In genomic region chrX:40173662-40174593, GRCh38 we compare ENCODE assay signal across 8 cellular contexts.
DNase-seq lines count a peak whose midpoint lies in the region; ATAC-seq, FAIRE-seq and TF ChIP-seq lines count a peak whose summit lies in the region.

No MANE protein-coding gene starts in this region.

- no peaks in the 10 kb centered on the region for H3K36me3 ChIP-seq in endothelial cell of umbilical vein (ENCODE audit: control insufficient read depth in 2 of 2, extremely low read depth in 1 of 2, insufficient read depth in 2 of 2, low read length in 2 of 2)
- H3K36me3 ChIP-seq in parathyroid adenoma (ENCODE audit: control insufficient read depth, insufficient read depth, low read length), result no peaks in the 10 kb centered on the region

- no TSS peak for BruUV-seq in endothelial cell of umbilical vein (replicated peaks; lab: Mats Ljungman, UMichigan)

- dilution Hi-C loops in endothelial cell of umbilical vein (cut with MboI; ENCODE audit: extremely low pct_ligation_motif_present, low sequenced_read_pairs), result no loop called here

- POLR2A ChIA-PET in activated CD4-positive, alpha-beta memory T cell treated with anti-CD3 and anti-CD28 coated beads, Interleukin-2, amount 10 ng/mL, durations not matched to agents 7 days and 5 days (lab: Charles Lee), result interaction anchor here (0.9 to 16.9 kb wide), 9 partner anchors 72 to 401 kb away, joined by 3 to 387 read pairs (median 4); partner anchors contain the start of gene BCOR
- POLR2A ChIA-PET in endothelial cell of umbilical vein (lab: Charles Lee), result no interaction called here

- H3K79me2 ChIP-seq in endothelial cell of umbilical vein (ENCODE audit: control insufficient read depth, insufficient read depth, low read length) (no peaks in the 10 kb centered on the region), parathyroid adenoma (no peaks in the 10 kb centered on the region)

- H3K9ac ChIP-seq in endothelial cell of umbilical vein (replicated peaks; ENCODE audit: extremely low read depth, insufficient read depth, low read length) (peak overlapping the region; percentile 44), parathyroid adenoma (no peak overlapping the region)

- CTCF ChIA-PET in activated CD4-positive, alpha-beta memory T cell treated with anti-CD3 and anti-CD28 coated beads, Interleukin-2, amount 10 ng/mL, durations not matched to agents 7 days and 5 days (lab: Charles Lee), result no interaction called here
- CTCF ChIA-PET in endothelial cell of umbilical vein (lab: Charles Lee), result no interaction called here

- peak overlapping the region; percentile 38 for H2AFZ ChIP-seq in endothelial cell of umbilical vein (ENCODE audit: low read depth, low read length)
- H2AFZ ChIP-seq in parathyroid adenoma, result peak overlapping the region; percentile 46

- H4K20me1 ChIP-seq in endothelial cell of umbilical vein (replicated peaks; ENCODE audit: control insufficient read depth, extremely low read depth, insufficient read depth, low read length), result no peaks in the 10 kb centered on the region

- no peaks in the 10 kb centered on the region for H3K9me1 ChIP-seq in endothelial cell of umbilical vein (replicated peaks; ENCODE audit: control insufficient read depth, extremely low read depth, insufficient read depth, low read length)

- H3K4me3 ChIP-seq in endothelial cell of umbilical vein (replicated peaks in 1 of 3; ENCODE audit: insufficient read depth in 1 of 3, low read depth in 1 of 3, low read length in 3 of 3) (no peak overlapping the region), parathyroid adenoma (ENCODE audit: low read depth, low read length) (peak overlapping the region; percentile 66)

- H3K36me3 Mint-ChIP-seq in activated CD4-positive, alpha-beta memory T cell treated with anti-CD3 and anti-CD28 coated beads, Interleukin-2, amount 10 ng/mL, durations not matched to agents 7 days and 5 days (ENCODE audit: low read depth), result no peaks in the 10 kb centered on the region

- H3K27me3 ChIP-seq in endothelial cell of umbilical vein (ENCODE audit: control insufficient read depth in 2 of 2, insufficient read depth in 2 of 2, low read length in 2 of 2) (no peaks in the 10 kb centered on the region), parathyroid adenoma (ENCODE audit: control insufficient read depth, insufficient read depth, low read length) (no peaks in the 10 kb centered on the region)

- peaks cover 46% of the 10 kb centered on the region for H3K4me1 Mint-ChIP-seq in activated CD4-positive, alpha-beta memory T cell treated with anti-CD3 and anti-CD28 coated beads, Interleukin-2, amount 10 ng/mL, durations not matched to agents 7 days and 5 days

- peak overlapping the region; percentile 63 for H3K4me2 ChIP-seq in endothelial cell of umbilical vein (ENCODE audit: insufficient read depth, low read length)
- peak overlapping the region; percentile 65 for H3K4me2 ChIP-seq in parathyroid adenoma (ENCODE audit: low read length)

- FAIRE-seq in endothelial cell of umbilical vein (lab: Jason Lieb, UNC) (peak; percentile 89), GM12892 (lab: Jason Lieb, UNC) (no peak)

- H3K27ac Mint-ChIP-seq in activated CD4-positive, alpha-beta memory T cell treated with anti-CD3 and anti-CD28 coated beads, Interleukin-2, amount 10 ng/mL, durations not matched to agents 7 days and 5 days, result peak overlapping the region; percentile 97

- peak; percentile 11 for TF ChIP-seq CTCF in GM10266 (IDR thresholded peaks at IDR 0.05; ENCODE audit: control insufficient read depth, insufficient read depth, low read depth, missing control alignments)
- TF ChIP-seq CTCF in endothelial cell of umbilical vein (IDR thresholded peaks at IDR 0.05; ENCODE audit: extremely low read depth in 1 of 2, insufficient read depth in 1 of 2, low read depth in 1 of 2, low read length in 2 of 2), result no peak
- peak; percentile 12 for TF ChIP-seq CTCF in parathyroid adenoma (IDR thresholded peaks at IDR 0.05)

- H3K4me3 Mint-ChIP-seq in activated CD4-positive, alpha-beta memory T cell treated with anti-CD3 and anti-CD28 coated beads, Interleukin-2, amount 10 ng/mL, durations not matched to agents 7 days and 5 days, result peak overlapping the region; percentile 83

- H3K4me1 ChIP-seq in endothelial cell of umbilical vein (ENCODE audit: control insufficient read depth, extremely low read depth, insufficient read depth, low read length) (peaks cover 42% of the 10 kb centered on the region), parathyroid adenoma (peaks cover 15% of the 10 kb centered on the region)

- ATAC-seq in HG03469 (IDR thresholded peaks at IDR 0.05; ENCODE audit: unreplicated experiment), result no peak

- no peaks in the 10 kb centered on the region for H3K27me3 Mint-ChIP-seq in activated CD4-positive, alpha-beta memory T cell treated with anti-CD3 and anti-CD28 coated beads, Interleukin-2, amount 10 ng/mL, durations not matched to agents 7 days and 5 days

- H3K9me3 ChIP-seq in endothelial cell of umbilical vein (replicated peaks; ENCODE audit: control insufficient read depth, insufficient read depth, low read length), result no peaks in the 10 kb centered on the region
- no peaks in the 10 kb centered on the region for H3K9me3 ChIP-seq in parathyroid adenoma (ENCODE audit: control insufficient read depth, low read length)

- no peaks in the 10 kb centered on the region for H3K9me3 Mint-ChIP-seq in activated CD4-positive, alpha-beta memory T cell treated with anti-CD3 and anti-CD28 coated beads, Interleukin-2, amount 10 ng/mL, durations not matched to agents 7 days and 5 days

- intact Hi-C loops in endothelial cell of umbilical vein (cut with micrococcal nuclease), result loop anchor here (1.0 to 10.0 kb wide), 5 partner anchors 19 to 1369 kb away; partner anchors contain the start of gene MID1IP1

- DNase-seq in GM10266 (ENCODE audit: extremely low spot score), result no peak
- DNase-seq in NCI-H2029 (lab: John Stamatoyannopoulos, UW), result peak; percentile 72
- DNase-seq in activated CD4-positive, alpha-beta memory T cell treated with anti-CD3 and anti-CD28 coated beads, Interleukin-2, amount 10 ng/mL, durations not matched to agents 7 days and 5 days, result peak; percentile 74
- DNase-seq in endothelial cell of umbilical vein (ENCODE audit: low read depth, low spot score), result peak; percentile 45
- DNase-seq in GM19238 (ENCODE audit: insufficient read length, low spot score), result no peak
- no peak for DNase-seq in GM12892 (ENCODE audit: insufficient read length)

- TF ChIP-seq POLR2A in endothelial cell of umbilical vein (IDR thresholded peaks at IDR 0.05; ENCODE audit: low read depth, low read length) (no peak), GM12892 (IDR thresholded peaks at IDR 0.05; ENCODE audit: low read depth, low read length) (no peak; the same call in 1 of the 2 replicates)

- peak overlapping the region; percentile 91 for H3K27ac ChIP-seq in endothelial cell of umbilical vein (ENCODE audit: insufficient read depth, low read depth, low read length)
- peak overlapping the region; percentile 98 for H3K27ac ChIP-seq in parathyroid adenoma

TF ChIP-seq in endothelial cell of umbilical vein, 7 proteins besides CTCF, POLR2A, EP300 and RAD21:
- no peak for TF ChIP-seq EZH2 (IDR thresholded peaks at IDR 0.05; ENCODE audit: borderline replicate concordance, low read depth, low read length, severe bottlenecking)
- peak; percentile 84 for TF ChIP-seq GATA2 (IDR thresholded peaks at IDR 0.05; ENCODE audit: insufficient read depth, insufficient read length, low read depth, low read length)
- no peak for TF ChIP-seq JUN (IDR thresholded peaks at IDR 0.05; ENCODE audit: borderline replicate concordance, insufficient read depth, insufficient read length, low read depth)

Comparison
In these comparisons a context has a peak if more than half of its experiments do, and no peak if none do; other contexts are left out.
1. DNase-seq: peak in NCI-H2029 (single experiment), activated CD4-positive, alpha-beta memory T cell treated with anti-CD3 and anti-CD28 coated beads, Interleukin-2, amount 10 ng/mL, durations not matched to agents 7 days and 5 days (single experiment) and endothelial cell of umbilical vein (single experiment); none in GM10266 (single experiment), GM19238 (single experiment) and GM12892 (single experiment).
2. CTCF ChIP-seq: peak in GM10266 (single experiment) and parathyroid adenoma (single experiment); none in endothelial cell of umbilical vein (0 of 2).